ENCODE assay signal across 19 cellular contexts in the genomic region with DNA sequence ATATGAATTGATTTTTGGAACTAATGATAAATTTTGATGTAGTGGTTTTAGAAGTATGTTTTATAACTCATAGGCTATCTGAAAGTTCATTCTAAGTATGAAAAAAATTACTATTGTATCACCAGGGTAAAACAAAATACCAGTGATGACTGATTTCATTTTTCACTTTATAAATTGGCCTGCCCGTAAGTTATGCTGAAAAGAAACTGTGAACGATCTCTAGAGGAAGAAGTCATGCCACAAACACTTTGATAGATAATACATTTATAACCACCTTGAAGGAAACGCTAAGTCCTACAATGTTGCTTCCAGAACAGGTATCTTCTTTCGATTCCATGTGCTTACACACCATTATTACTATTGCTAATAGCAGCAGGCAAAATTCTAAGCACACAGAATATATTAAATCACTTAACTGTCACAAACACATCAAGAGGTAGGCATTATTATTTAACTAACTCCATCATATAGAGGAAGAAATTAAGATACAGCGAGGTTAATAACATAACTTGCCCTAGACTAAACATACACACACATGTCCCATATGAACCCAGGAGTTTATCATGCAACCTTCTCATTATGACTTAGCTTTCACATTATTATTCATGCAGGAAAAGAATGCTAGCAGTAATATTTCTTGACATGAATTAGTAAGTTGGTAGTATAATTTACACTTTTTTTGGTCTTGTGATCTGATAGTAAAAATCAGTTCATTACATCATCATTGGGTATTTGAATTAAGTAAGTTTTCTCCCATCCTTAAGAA. TPM values are rescaled to one million over a fixed set of nuclear protein-coding genes. Genes with fewer than 3 reads are reported as not detected.
"Had no signal": no experiment of that assay in that cellular context is flagged by ENCODE, and none has a peak within 500 bp of the region (broad histone marks: within the 10 kb centered on the region; RNA-seq: fewer than 3 reads in every experiment).

No MANE protein-coding gene starts in this region.

- H3K4me3 Mint-ChIP-seq: nephron; stimulated activated naive CD8-positive, alpha-beta T cell treated with anti-CD3 and anti-CD28 coated beads, Interleukin-15, Interleukin-2, amounts not matched to agents 100 ng/mL and 50 ng/mL, for 24 hours; type B pancreatic cell had no signal

- H3K27me3 ChIP-seq: body of pancreas, colonic mucosa, right atrium auricular region, suprapubic skin had no signal

- ATAC-seq: activated CD4-positive, CD25-positive, alpha-beta regulatory T cell treated with anti-CD3 and anti-CD28 coated beads, Interleukin-2, amount 50 U/mL, for 24 hours; body of pancreas had no signal

- H3K27me3 Mint-ChIP-seq: type B pancreatic cell had no signal

- H3K4me1 ChIP-seq: body of pancreas, colonic mucosa, right atrium auricular region, suprapubic skin had no signal

- H3K9me3 Mint-ChIP-seq: activated naive CD4-positive, alpha-beta T cell treated with anti-CD3 and anti-CD28 coated beads, Interleukin-2, amount 50 U/mL, for 72 hours; stimulated activated naive CD8-positive, alpha-beta T cell treated with anti-CD3 and anti-CD28 coated beads, Interleukin-15, Interleukin-2, amounts not matched to agents 100 ng/mL and 50 ng/mL, for 24 hours; type B pancreatic cell had no signal

- H3K36me3 ChIP-seq: colonic mucosa, right atrium auricular region, suprapubic skin had no signal

- H3K27ac Mint-ChIP-seq: activated naive CD4-positive, alpha-beta T cell treated with anti-CD3 and anti-CD28 coated beads, Interleukin-2, amount 50 U/mL, for 72 hours; nephron; stimulated activated naive CD8-positive, alpha-beta T cell treated with anti-CD3 and anti-CD28 coated beads, Interleukin-15, Interleukin-2, amounts not matched to agents 100 ng/mL and 50 ng/mL, for 24 hours; type B pancreatic cell had no signal

- H3K4me1 Mint-ChIP-seq: nephron had no signal

- H3K9me3 ChIP-seq: body of pancreas, colonic mucosa, right atrium auricular region, suprapubic skin had no signal

- H3K36me3 Mint-ChIP-seq: activated naive CD4-positive, alpha-beta T cell treated with anti-CD3 and anti-CD28 coated beads, Interleukin-2, amount 50 U/mL, for 72 hours; type B pancreatic cell had no signal

- H3K27ac ChIP-seq: body of pancreas, colonic mucosa, right atrium auricular region, suprapubic skin had no signal

- DNase-seq: activated CD4-positive, alpha-beta T cell treated with anti-CD3 and anti-CD28 coated beads, Interleukin-2, amount 50 U/mL, for 4 hours; activated gamma-delta T cell; body of pancreas; central memory CD4-positive, alpha-beta T cell; colonic mucosa; hypothalamus; kidney; mesendoderm; nucleus accumbens; small intestine; stimulated activated CD4-positive, alpha-beta T cell treated with anti-CD3 and anti-CD28 coated beads, Interleukin-4, amount 100 ng/mL, for 24 hours; T-helper 9 cell had no signal

- H3K4me3 ChIP-seq: body of pancreas, colonic mucosa, right atrium auricular region, suprapubic skin had no signal

RNA-seq across cellular contexts. Expression of gene RGS17, which starts 44.7 kb away (rescaled TPM):
- total RNA-seq: activated naive CD4-positive, alpha-beta T cell treated with anti-CD3 and anti-CD28 coated beads, Interleukin-2, amount 50 U/mL, for 72 hours had no signal
